Comparison of ENCODE assay signal across 9 cellular contexts in genomic region chr2:144520718-144521487, GRCh38. TPM values are rescaled to one million over a fixed set of nuclear protein-coding genes. Genes with fewer than 3 reads are reported as not detected.
A peak's percentile ranks its signal among the peaks of the same experiment; 100 is the strongest.
DNase-seq lines count a peak whose midpoint lies in the region; ATAC-seq and TF ChIP-seq lines count a peak whose summit lies in the region.
"Had no signal": no experiment of that assay in that cellular context is flagged by ENCODE, and none has a peak within 500 bp of the region (broad histone marks: within the 10 kb centered on the region; RNA-seq: fewer than 3 reads in every experiment).

No MANE protein-coding gene starts in this region.

- H3K4me2 ChIP-seq in smooth muscle cell: peak overlapping the region; percentile 91

- H3K4me3 ChIP-seq in HL-60 (replicated peaks; ENCODE audit: insufficient read depth, low read length) (no peak overlapping the region), WERI-Rb-1 (ENCODE audit: low read depth, low read length) (peak overlapping the region; percentile 29), left ventricle myocardium inferior (peak overlapping the region; percentile 85), smooth muscle cell (peak overlapping the region; percentile 82)

- H3K4me1 Mint-ChIP-seq in effector memory CD8-positive, alpha-beta T cell (ENCODE audit: low read depth in 2 of 2): peaks cover 22 to 29% of the 10 kb centered on the region in 2 donors

- H3K79me2 ChIP-seq in smooth muscle cell (ENCODE audit: low read depth): peaks cover 59% of the 10 kb centered on the region

- H3F3A ChIP-seq in smooth muscle cell (ENCODE audit: low read depth): peaks cover 14% of the 10 kb centered on the region

- ATAC-seq in effector memory CD8-positive, alpha-beta T cell (replicated peaks): no peak
- no peak for ATAC-seq in HG03159 (IDR thresholded peaks at IDR 0.05; ENCODE audit: unreplicated experiment)

- H3K4me1 ChIP-seq in left ventricle myocardium inferior (peaks cover 58% of the 10 kb centered on the region), smooth muscle cell (ENCODE audit: low read depth) (peaks cover 36% of the 10 kb centered on the region)

- H2AFZ ChIP-seq in smooth muscle cell (ENCODE audit: low read depth): peak overlapping the region; percentile 8

- no peak for DNase-seq in HL-60 (ENCODE audit: low read depth in 1 of 2, low spot score in 1 of 2)
- DNase-seq in WERI-Rb-1: no peak
- no peak for DNase-seq in left ventricle myocardium inferior
- no peak for DNase-seq in smooth muscle cell (lab: John Stamatoyannopoulos, UW; ENCODE audit: unreplicated experiment)
- no peak for DNase-seq in effector memory CD8-positive, alpha-beta T cell
- DNase-seq in epidermal melanocyte (ENCODE audit: insufficient read length, low spot score): no peak
- DNase-seq in activated gamma-delta T cell treated with Interleukin-2 at 50 U/mL for 16 hours: no peak

- TF ChIP-seq CTCF in HL-60 (IDR thresholded peaks at IDR 0.05; ENCODE audit: insufficient read depth, low read length) (no peak), WERI-Rb-1 (IDR thresholded peaks at IDR 0.05; ENCODE audit: low read depth, low read length) (no peak), left ventricle myocardium inferior (IDR thresholded peaks at IDR 0.05; ENCODE audit: borderline replicate concordance) (no peak), smooth muscle cell (IDR thresholded peaks at IDR 0.05; ENCODE audit: borderline replicate concordance, insufficient read depth, poor library complexity, severe bottlenecking) (no peak)

- H3K36me3 Mint-ChIP-seq in effector memory CD8-positive, alpha-beta T cell (ENCODE audit: insufficient read depth): peaks cover 7% of the 10 kb centered on the region

- no peak overlapping the region for H3K27ac Mint-ChIP-seq in effector memory CD8-positive, alpha-beta T cell

- intact Hi-C loops in left ventricle myocardium inferior (cut with micrococcal nuclease): loop anchor here (10.0 kb wide), 1 partner anchor 354 kb away; no protein-coding TSS in a partner anchor

- H3K36me3 ChIP-seq in WERI-Rb-1 (no peaks in the 10 kb centered on the region), left ventricle myocardium inferior (no peaks in the 10 kb centered on the region), smooth muscle cell (ENCODE audit: low read depth) (no peaks in the 10 kb centered on the region)

- H3K4me3 Mint-ChIP-seq in effector memory CD8-positive, alpha-beta T cell: no peak overlapping the region

- peaks cover 5 to 15% of the 10 kb centered on the region in 2 donors for H3K27me3 Mint-ChIP-seq in effector memory CD8-positive, alpha-beta T cell

- H3K9me3 ChIP-seq in WERI-Rb-1 (ENCODE audit: severe bottlenecking) (no peaks in the 10 kb centered on the region), left ventricle myocardium inferior (replicated peaks) (no peaks in the 10 kb centered on the region), smooth muscle cell (replicated peaks; ENCODE audit: low read depth) (no peaks in the 10 kb centered on the region)
- H3K9me3 ChIP-seq: SJSA1 had no signal

- H3K27ac ChIP-seq in HL-60 (replicated peaks) (peak overlapping the region; percentile 34), WERI-Rb-1 (no peak overlapping the region), left ventricle myocardium inferior (replicated peaks) (peak overlapping the region; percentile 98), smooth muscle cell (ENCODE audit: low read depth) (peak overlapping the region; percentile 64)

- H3K9ac ChIP-seq in smooth muscle cell (ENCODE audit: low read depth): peak overlapping the region; percentile 24

- 8% methylated on average over 8 of the region's 8 CpGs for WGBS in smooth muscle cell (ENCODE audit: low lambda C conversion rate)

- H3K9me3 Mint-ChIP-seq in effector memory CD8-positive, alpha-beta T cell: no peaks in the 10 kb centered on the region

- H3K27me3 ChIP-seq in HL-60 (ENCODE audit: insufficient read depth, poor library complexity, severe bottlenecking) (no peaks in the 10 kb centered on the region), WERI-Rb-1 (ENCODE audit: insufficient read depth, low read depth, severe bottlenecking) (no peaks in the 10 kb centered on the region), left ventricle myocardium inferior (ENCODE audit: low read depth) (peaks cover 6% of the 10 kb centered on the region), smooth muscle cell (ENCODE audit: low read depth) (no peaks in the 10 kb centered on the region)
- H3K27me3 ChIP-seq: SJSA1 had no signal

- no peaks in the 10 kb centered on the region for H4K20me1 ChIP-seq in smooth muscle cell (ENCODE audit: low read depth)

RNA-seq across cellular contexts. Expression of gene ZEB2, which starts 1.0 kb away (rescaled TPM):
- 89.1 TPM for total RNA-seq in left ventricle myocardium inferior
- 148 and 158 TPM in 2 replicates for total RNA-seq in smooth muscle cell
- 50.8 and 67.5 TPM in 2 replicates for polyA plus RNA-seq in smooth muscle cell
